30 cellular contexts compared by ENCODE assay signal in genomic region chr7:111521660-111522059, GRCh38.
"Had no signal": no experiment of that assay in that cellular context is flagged by ENCODE, and none has a peak within 500 bp of the region (broad histone marks: within the 10 kb centered on the region; RNA-seq: fewer than 3 reads in every experiment).

No MANE protein-coding gene starts in this region.

- H2AFZ ChIP-seq: hepatocyte had no signal

- H3K9me3 ChIP-seq: colonic mucosa, gastrocnemius medialis had no signal

- ATAC-seq: effector memory CD8-positive, alpha-beta T cell; esophagus mucosa; foreskin keratinocyte; gastrocnemius medialis; gastroesophageal sphincter; heart left ventricle; heart right ventricle had no signal

- H3K79me2 ChIP-seq: hepatocyte had no signal

- FAIRE-seq: colon, endometrium, endothelial cell of umbilical vein, frontal cortex had no signal

- H3K4me3 ChIP-seq: colonic mucosa, coronary artery, dorsolateral prefrontal cortex, esophagus muscularis mucosa, esophagus squamous epithelium, gastrocnemius medialis, gastroesophageal sphincter, heart left ventricle, heart right ventricle, hepatocyte had no signal

- H3K36me3 ChIP-seq: colonic mucosa, esophagus muscularis mucosa, gastrocnemius medialis had no signal

- H3K27me3 ChIP-seq: colonic mucosa, dorsolateral prefrontal cortex, esophagus muscularis mucosa, esophagus squamous epithelium, foreskin keratinocyte, gastrocnemius medialis, gastroesophageal sphincter, heart left ventricle, heart right ventricle, hepatocyte had no signal

- H3K27ac ChIP-seq: colonic mucosa, coronary artery, dorsolateral prefrontal cortex, epithelial cell of prostate, esophagus muscularis mucosa, esophagus squamous epithelium, foreskin keratinocyte, gastrocnemius medialis, gastroesophageal sphincter, heart left ventricle, heart right ventricle, hepatocyte had no signal

- H3K9me3 Mint-ChIP-seq: endodermal cell had no signal

- H3K27me3 Mint-ChIP-seq: dendritic cell treated with granulocyte-macrophage colony-stimulating factor and Interleukin-4, amounts not matched to agents 40 ng/mL and 50 ng/mL, for 4 days; effector memory CD8-positive, alpha-beta T cell had no signal

- H3K4me3 Mint-ChIP-seq: dendritic cell treated with granulocyte-macrophage colony-stimulating factor and Interleukin-4, amounts not matched to agents 40 ng/mL and 50 ng/mL, for 4 days; effector memory CD8-positive, alpha-beta T cell; endodermal cell had no signal

- H3K4me2 ChIP-seq: hepatocyte had no signal

- H3K27ac Mint-ChIP-seq: dendritic cell treated with granulocyte-macrophage colony-stimulating factor and Interleukin-4, amounts not matched to agents 40 ng/mL and 50 ng/mL, for 4 days; effector memory CD8-positive, alpha-beta T cell; endodermal cell had no signal

- H3K4me1 Mint-ChIP-seq: endodermal cell had no signal

- H3K4me1 ChIP-seq: colonic mucosa, esophagus squamous epithelium, foreskin keratinocyte, gastroesophageal sphincter, heart right ventricle had no signal

- DNase-seq: colonic mucosa; cortex of kidney; dermis blood vessel endothelial cell; dorsolateral prefrontal cortex; effector CD4-positive, alpha-beta T cell; effector CD8-positive, alpha-beta T cell; effector memory CD4-positive, alpha-beta T cell; effector memory CD8-positive, alpha-beta T cell; endodermal cell; erythroblast; esophagus squamous epithelium; foreskin fibroblast; foreskin keratinocyte; foreskin melanocyte; gastrocnemius medialis; glutamatergic neuron; head of caudate nucleus; heart left ventricle; heart right ventricle had no signal
